ENCODE assay signal across 27 cellular contexts in genomic region chr4:16248605-16249004, GRCh38.
"Had no signal": no experiment of that assay in that cellular context is flagged by ENCODE, and none has a peak within 500 bp of the region (broad histone marks: within the 10 kb centered on the region; RNA-seq: fewer than 3 reads in every experiment).

No MANE protein-coding gene starts in this region.

- FAIRE-seq: urothelium cell line had no signal

- ATAC-seq: stimulated activated effector memory CD8-positive, alpha-beta T cell treated with anti-CD3 and anti-CD28 coated beads, Interleukin-12 subunit alpha, Interleukin-12 subunit beta, amount 100 ng/mL, for 72 hours; stimulated activated memory B cell treated with anti-CD40 and anti-IgM and Interleukin-4, amounts not matched to agents 10 μg/mL and 1 μg/mL and 100 μg/mL, for 72 hours; stimulated activated naive B cell treated with anti-CD40 and anti-IgM and Interleukin-4, amounts not matched to agents 10 μg/mL and 1 μg/mL and 100 μg/mL, for 72 hours; stimulated activated naive CD8-positive, alpha-beta T cell treated with anti-CD3 and anti-CD28 coated beads, Interleukin-15, amount 100 ng/mL, for 72 hours; stimulated activated naive CD8-positive, alpha-beta T cell treated with anti-CD3 and anti-CD28 coated beads, Interleukin-15, Interleukin-2, amounts not matched to agents 100 U/mL and 50 U/mL, for 24 hours; upper lobe of right lung had no signal

- H3K4me1 ChIP-seq: suprapubic skin, testis, tibial nerve, upper lobe of left lung, upper lobe of right lung, uterus, vagina had no signal

- H3K36me3 ChIP-seq: thoracic aorta, thyroid gland, upper lobe of left lung, upper lobe of right lung, uterus, vagina had no signal

- H3K27ac ChIP-seq: stomach, suprapubic skin, testis, thoracic aorta, thyroid gland, tibial artery, tibial nerve, transverse colon, upper lobe of left lung, upper lobe of right lung, uterus, vagina had no signal

- H3K9me3 ChIP-seq: stomach, suprapubic skin, testis, thoracic aorta, thyroid gland, tibial artery, tibial nerve, transverse colon, upper lobe of left lung, upper lobe of right lung, uterus, vagina had no signal

- DNase-seq: stimulated activated CD4-positive, alpha-beta T cell treated with anti-CD3 and anti-CD28 coated beads, Interleukin-2, amount 100 ng/mL, for 48 hours; stimulated activated CD4-positive, alpha-beta T cell treated with anti-CD3 and anti-CD28 coated beads, Interleukin-4, amount 100 ng/mL, for 1 hour; stimulated activated CD4-positive, alpha-beta T cell treated with anti-CD3 and anti-CD28 coated beads, Interleukin-4, amount 100 ng/mL, for 24 hours; stimulated activated CD4-positive, alpha-beta T cell treated with anti-CD3 and anti-CD28 coated beads, Interleukin-4, amount 100 ng/mL, for 4 hours; stimulated activated CD8-positive, alpha-beta memory T cell treated with anti-CD3 and anti-CD28 coated beads, Interleukin-4, amount 100 ng/mL, for 48 hours; stimulated activated naive B cell treated with anti-CD40 and anti-IgM and Interleukin-4, amounts not matched to agents 10 μg/mL and 1 μg/mL and 100 μg/mL, for 72 hours; stimulated activated naive CD4-positive, alpha-beta T cell; stimulated activated naive CD4-positive, alpha-beta T cell treated with Interleukin-2 at 50 U/mL for 16 hours; stimulated activated naive CD8-positive, alpha-beta T cell treated with anti-CD3 and anti-CD28 coated beads, Interleukin-15, amount 100 ng/mL, for 72 hours; stimulated activated naive CD8-positive, alpha-beta T cell treated with anti-CD3 and anti-CD28 coated beads, Interleukin-15, Interleukin-2, amounts not matched to agents 100 U/mL and 50 U/mL, for 24 hours; stomach; substantia nigra; testis; thyroid gland; tibial artery; transverse colon; trophoblast cell; upper lobe of left lung; upper lobe of right lung; uterus had no signal

- H3K27me3 ChIP-seq: stomach, suprapubic skin, testis, thyroid gland, tibial artery, tibial nerve, transverse colon, upper lobe of left lung, upper lobe of right lung, uterus, vagina had no signal

- H3K4me3 ChIP-seq: stomach, suprapubic skin, testis, thoracic aorta, thyroid gland, tibial artery, tibial nerve, transverse colon, upper lobe of left lung, upper lobe of right lung, uterus, vagina had no signal
